14 cellular contexts compared by ENCODE assay signal in the genomic region with DNA sequence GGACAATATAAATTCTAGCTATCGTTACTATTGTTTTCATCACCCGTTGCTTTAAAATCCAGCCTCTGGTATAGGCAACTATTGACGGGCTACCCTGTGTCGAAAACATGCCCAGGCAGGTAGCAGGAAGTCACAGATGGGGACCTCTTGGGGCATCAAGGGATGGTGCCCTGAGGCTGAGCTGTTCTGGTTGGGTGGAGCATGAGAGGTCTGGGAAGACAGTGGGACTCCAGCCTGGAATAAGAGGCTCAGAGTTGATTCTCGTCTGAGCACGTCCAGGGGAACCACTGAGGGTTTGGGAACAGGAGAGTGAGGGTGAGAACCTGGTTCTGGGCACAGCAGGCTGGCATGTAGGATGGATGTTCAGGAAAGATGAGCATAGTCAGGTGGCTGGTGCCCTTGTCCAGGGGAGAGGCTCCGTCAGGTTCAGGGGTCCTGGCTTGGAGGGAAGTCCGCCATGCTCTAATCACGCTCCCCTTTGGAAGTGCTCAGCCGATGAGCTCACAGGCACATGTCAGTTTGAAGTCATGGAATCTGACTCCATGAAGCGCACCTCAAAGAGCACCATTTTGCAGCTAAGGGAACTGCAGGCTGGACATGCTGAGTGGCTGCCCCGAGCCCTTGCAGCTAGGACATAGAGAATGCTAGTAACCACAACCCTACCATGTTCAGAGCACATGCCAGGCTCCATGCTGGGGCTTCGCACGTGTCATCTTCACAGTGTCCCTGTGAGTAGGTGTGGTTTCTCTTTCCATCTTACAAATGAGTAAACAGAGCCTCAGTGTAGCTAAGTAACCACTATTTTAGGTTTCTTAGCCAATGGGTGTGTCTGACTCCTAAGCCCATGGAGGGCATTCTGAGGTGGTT. TPM values are rescaled to one million over a fixed set of nuclear protein-coding genes. Genes with fewer than 3 reads are reported as not detected.
DNase-seq lines count a peak whose midpoint lies in the region; ATAC-seq lines count a peak whose summit lies in the region.
"Had no signal": no experiment of that assay in that cellular context is flagged by ENCODE, and none has a peak within 500 bp of the region (broad histone marks: within the 10 kb centered on the region; RNA-seq: fewer than 3 reads in every experiment).

No MANE protein-coding gene starts in this region.

- ATAC-seq in HG03442 (IDR thresholded peaks at IDR 0.05; ENCODE audit: unreplicated experiment): peak; percentile 63
- ATAC-seq in activated T-helper 17 cell treated with anti-CD3 and anti-CD28 coated beads, Interleukin-2, amount 50 U/mL, for 72 hours (replicated peaks): peak; percentile 80

- H3K27me3 Mint-ChIP-seq in activated CD4-positive, alpha-beta memory T cell treated with anti-CD3 and anti-CD28 coated beads for 36 hours: no peaks in the 10 kb centered on the region
- no peaks in the 10 kb centered on the region for H3K27me3 Mint-ChIP-seq in activated CD4-positive, alpha-beta memory T cell treated with anti-CD3 and anti-CD28 coated beads, Interleukin-2, amount 10 ng/mL, durations not matched to agents 7 days and 5 days
- H3K27me3 Mint-ChIP-seq in activated T-helper 17 cell treated with anti-CD3 and anti-CD28 coated beads, Interleukin-2, amount 50 U/mL, for 72 hours: no peaks in the 10 kb centered on the region

- CTCF ChIA-PET in activated CD4-positive, alpha-beta memory T cell treated with anti-CD3 and anti-CD28 coated beads for 36 hours (lab: Charles Lee): interaction anchor here (0.6 to 3.5 kb wide), 4 partner anchors 38 to 231 kb away, joined by 3 to 10 read pairs (median 4); no protein-coding TSS in a partner anchor
- CTCF ChIA-PET in activated CD4-positive, alpha-beta memory T cell treated with anti-CD3 and anti-CD28 coated beads, Interleukin-2, amount 10 ng/mL, durations not matched to agents 7 days and 5 days (lab: Charles Lee): interaction anchor here (3.9 kb wide), 1 partner anchor 11 kb away, joined by 13 read pairs; no protein-coding TSS in a partner anchor

- H3K4me1 Mint-ChIP-seq in activated CD4-positive, alpha-beta memory T cell treated with anti-CD3 and anti-CD28 coated beads for 36 hours (ENCODE audit: low read depth): peaks cover 7% of the 10 kb centered on the region
- H3K4me1 Mint-ChIP-seq in activated CD4-positive, alpha-beta memory T cell treated with anti-CD3 and anti-CD28 coated beads, Interleukin-2, amount 10 ng/mL, durations not matched to agents 7 days and 5 days: peaks cover 2% of the 10 kb centered on the region
- no peaks in the 10 kb centered on the region for H3K4me1 Mint-ChIP-seq in activated T-helper 17 cell treated with anti-CD3 and anti-CD28 coated beads, Interleukin-2, amount 50 U/mL, for 72 hours
- H3K4me1 Mint-ChIP-seq: neural crest cell had no signal

- POLR2A ChIA-PET in activated CD4-positive, alpha-beta memory T cell treated with anti-CD3 and anti-CD28 coated beads for 36 hours (lab: Charles Lee): no interaction called here
- POLR2A ChIA-PET in activated CD4-positive, alpha-beta memory T cell treated with anti-CD3 and anti-CD28 coated beads, Interleukin-2, amount 10 ng/mL, durations not matched to agents 7 days and 5 days (lab: Charles Lee): no interaction called here

- H3K27ac Mint-ChIP-seq in activated CD4-positive, alpha-beta memory T cell treated with anti-CD3 and anti-CD28 coated beads for 36 hours: no peak overlapping the region
- no peak overlapping the region for H3K27ac Mint-ChIP-seq in activated CD4-positive, alpha-beta memory T cell treated with anti-CD3 and anti-CD28 coated beads, Interleukin-2, amount 10 ng/mL, durations not matched to agents 7 days and 5 days
- no peak overlapping the region for H3K27ac Mint-ChIP-seq in activated T-helper 17 cell treated with anti-CD3 and anti-CD28 coated beads, Interleukin-2, amount 50 U/mL, for 72 hours

- H3K36me3 Mint-ChIP-seq in activated CD4-positive, alpha-beta memory T cell treated with anti-CD3 and anti-CD28 coated beads for 36 hours: no peaks in the 10 kb centered on the region
- H3K36me3 Mint-ChIP-seq in activated CD4-positive, alpha-beta memory T cell treated with anti-CD3 and anti-CD28 coated beads, Interleukin-2, amount 10 ng/mL, durations not matched to agents 7 days and 5 days (ENCODE audit: low read depth): no peaks in the 10 kb centered on the region
- H3K36me3 Mint-ChIP-seq in activated T-helper 17 cell treated with anti-CD3 and anti-CD28 coated beads, Interleukin-2, amount 50 U/mL, for 72 hours (ENCODE audit: low read depth): no peaks in the 10 kb centered on the region

- peak; percentile 49 for DNase-seq in activated CD4-positive, alpha-beta memory T cell treated with anti-CD3 and anti-CD28 coated beads for 36 hours
- no peak for DNase-seq in activated CD4-positive, alpha-beta memory T cell treated with anti-CD3 and anti-CD28 coated beads, Interleukin-2, amount 10 ng/mL, durations not matched to agents 7 days and 5 days
- DNase-seq in posterior vena cava (ENCODE audit: low spot score) (peak; percentile 67), SIG-M5 treated with dmso at 0.1 percent for 504 hours (lab: John Stamatoyannopoulos, UW; ENCODE audit: unreplicated experiment) (no peak), NCI-H2029 (lab: John Stamatoyannopoulos, UW) (no peak), NCI-H1436 (lab: John Stamatoyannopoulos, UW) (no peak)
- DNase-seq: ACHN, DND-41, NCI-H226, Right ventricle myocardium superior, thyroid gland had no signal

- no peaks in the 10 kb centered on the region for H3K9me3 Mint-ChIP-seq in activated CD4-positive, alpha-beta memory T cell treated with anti-CD3 and anti-CD28 coated beads for 36 hours
- H3K9me3 Mint-ChIP-seq in activated CD4-positive, alpha-beta memory T cell treated with anti-CD3 and anti-CD28 coated beads, Interleukin-2, amount 10 ng/mL, durations not matched to agents 7 days and 5 days: no peaks in the 10 kb centered on the region
- no peaks in the 10 kb centered on the region for H3K9me3 Mint-ChIP-seq in activated T-helper 17 cell treated with anti-CD3 and anti-CD28 coated beads, Interleukin-2, amount 50 U/mL, for 72 hours
- H3K9me3 Mint-ChIP-seq: neural crest cell had no signal

- intact Hi-C loops in activated CD4-positive, alpha-beta memory T cell treated with anti-CD3 and anti-CD28 coated beads for 36 hours (cut with micrococcal nuclease): no loop called here
- intact Hi-C loops in posterior vena cava (cut with DNase I): no loop called here

- no peak overlapping the region for H3K4me3 Mint-ChIP-seq in activated CD4-positive, alpha-beta memory T cell treated with anti-CD3 and anti-CD28 coated beads for 36 hours
- no peak overlapping the region for H3K4me3 Mint-ChIP-seq in activated CD4-positive, alpha-beta memory T cell treated with anti-CD3 and anti-CD28 coated beads, Interleukin-2, amount 10 ng/mL, durations not matched to agents 7 days and 5 days
- H3K4me3 Mint-ChIP-seq in activated T-helper 17 cell treated with anti-CD3 and anti-CD28 coated beads, Interleukin-2, amount 50 U/mL, for 72 hours: no peak overlapping the region
- H3K4me3 Mint-ChIP-seq: neural crest cell had no signal

RNA-seq across cellular contexts. Expression of a gene that starts 21.0 kb away (rescaled TPM):
- total RNA-seq in activated CD4-positive, alpha-beta memory T cell treated with anti-CD3 and anti-CD28 coated beads for 36 hours: not detected
- total RNA-seq in activated CD4-positive, alpha-beta memory T cell treated with anti-CD3 and anti-CD28 coated beads, Interleukin-2, amount 10 ng/mL, durations not matched to agents 7 days and 5 days: under 1 TPM; 0.05 to 0.18 TPM
- total RNA-seq in activated T-helper 17 cell treated with anti-CD3 and anti-CD28 coated beads, Interleukin-2, amount 50 U/mL, for 72 hours: not detected
- under 1 TPM in 1 of 2 donors, not detected in 1; 0.32 TPM for total RNA-seq in posterior vena cava
- total RNA-seq: Right ventricle myocardium superior, thyroid gland had no signal

Comparison
In these comparisons a context has a peak if more than half of its experiments do, and no peak if none do; other contexts are left out.
1. DNase-seq: peak in activated CD4-positive, alpha-beta memory T cell treated with anti-CD3 and anti-CD28 coated beads for 36 hours (single experiment) and posterior vena cava (single experiment); none in activated CD4-positive, alpha-beta memory T cell treated with anti-CD3 and anti-CD28 coated beads, Interleukin-2, amount 10 ng/mL, durations not matched to agents 7 days and 5 days (single experiment), SIG-M5 treated with dmso at 0.1 percent for 504 hours (single experiment), NCI-H2029 (single experiment) and NCI-H1436 (single experiment).